ENCODE assay signal across 8 cellular contexts in the genomic region with DNA sequence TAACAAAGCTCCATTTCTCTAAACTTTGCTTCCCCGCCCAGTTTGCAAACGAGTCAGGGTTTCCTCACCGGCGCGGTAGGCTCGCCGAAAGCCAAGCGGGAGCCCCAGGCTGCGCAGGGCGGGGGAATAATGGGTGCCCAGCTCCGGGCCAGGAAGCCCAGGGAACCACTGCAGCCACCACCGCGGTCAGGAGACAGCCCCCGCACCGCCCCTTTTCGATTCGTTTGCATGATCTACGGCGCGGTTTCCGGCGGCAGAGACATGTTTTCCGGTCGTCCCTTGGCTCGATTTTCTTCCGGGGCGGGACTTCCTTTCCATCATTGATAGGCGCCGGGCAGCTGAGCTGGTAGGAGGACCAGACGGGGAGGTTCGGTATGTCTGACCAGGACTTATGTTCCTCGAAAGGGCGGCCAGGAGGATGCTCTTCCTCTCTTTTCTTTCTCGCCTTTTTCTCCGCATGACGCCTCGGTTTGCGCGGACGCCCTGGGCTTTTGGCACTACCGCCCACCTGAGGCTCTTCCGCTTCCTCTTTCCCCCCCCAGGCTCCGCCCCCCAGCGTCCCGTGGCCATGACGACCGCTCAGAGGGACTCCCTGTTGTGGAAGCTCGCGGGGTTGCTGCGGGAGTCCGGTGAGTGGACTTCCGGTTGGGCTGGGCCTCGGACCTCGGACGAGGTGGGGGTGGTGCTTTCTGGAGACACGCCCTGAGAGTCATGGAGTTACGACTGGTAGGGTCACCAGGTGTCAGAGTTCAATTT. TPM values are rescaled to one million over a fixed set of nuclear protein-coding genes. Genes with fewer than 3 reads are reported as not detected.
A peak's percentile ranks its signal among the peaks of the same experiment; 100 is the strongest.
DNase-seq lines count a peak whose midpoint lies in the region; ATAC-seq lines count a peak whose summit lies in the region.

A gene with protein sequence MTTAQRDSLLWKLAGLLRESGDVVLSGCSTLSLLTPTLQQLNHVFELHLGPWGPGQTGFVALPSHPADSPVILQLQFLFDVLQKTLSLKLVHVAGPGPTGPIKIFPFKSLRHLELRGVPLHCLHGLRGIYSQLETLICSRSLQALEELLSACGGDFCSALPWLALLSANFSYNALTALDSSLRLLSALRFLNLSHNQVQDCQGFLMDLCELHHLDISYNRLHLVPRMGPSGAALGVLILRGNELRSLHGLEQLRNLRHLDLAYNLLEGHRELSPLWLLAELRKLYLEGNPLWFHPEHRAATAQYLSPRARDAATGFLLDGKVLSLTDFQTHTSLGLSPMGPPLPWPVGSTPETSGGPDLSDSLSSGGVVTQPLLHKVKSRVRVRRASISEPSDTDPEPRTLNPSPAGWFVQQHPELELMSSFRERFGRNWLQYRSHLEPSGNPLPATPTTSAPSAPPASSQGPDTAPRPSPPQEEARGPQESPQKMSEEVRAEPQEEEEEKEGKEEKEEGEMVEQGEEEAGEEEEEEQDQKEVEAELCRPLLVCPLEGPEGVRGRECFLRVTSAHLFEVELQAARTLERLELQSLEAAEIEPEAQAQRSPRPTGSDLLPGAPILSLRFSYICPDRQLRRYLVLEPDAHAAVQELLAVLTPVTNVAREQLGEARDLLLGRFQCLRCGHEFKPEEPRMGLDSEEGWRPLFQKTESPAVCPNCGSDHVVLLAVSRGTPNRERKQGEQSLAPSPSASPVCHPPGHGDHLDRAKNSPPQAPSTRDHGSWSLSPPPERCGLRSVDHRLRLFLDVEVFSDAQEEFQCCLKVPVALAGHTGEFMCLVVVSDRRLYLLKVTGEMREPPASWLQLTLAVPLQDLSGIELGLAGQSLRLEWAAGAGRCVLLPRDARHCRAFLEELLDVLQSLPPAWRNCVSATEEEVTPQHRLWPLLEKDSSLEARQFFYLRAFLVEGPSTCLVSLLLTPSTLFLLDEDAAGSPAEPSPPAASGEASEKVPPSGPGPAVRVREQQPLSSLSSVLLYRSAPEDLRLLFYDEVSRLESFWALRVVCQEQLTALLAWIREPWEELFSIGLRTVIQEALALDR (plus strand): TSS at position 306 of the 756 bp plus-strand sequence. CDS start 263 bp downstream, at position 569.

- peaks cover 2% of the 10 kb centered on the region for H3K36me3 Mint-ChIP-seq in activated CD8-positive, alpha-beta memory T cell treated with anti-CD3 and anti-CD28 coated beads, Interleukin-2, amount 10 ng/mL, durations not matched to agents 7 days and 5 days

- H3K27me3 ChIP-seq in NT2/D1 (ENCODE audit: insufficient read depth, insufficient read length) (no peaks in the 10 kb centered on the region), endocrine pancreas (ENCODE audit: control insufficient read depth, insufficient read depth, low read length) (no peaks in the 10 kb centered on the region), mesenchymal stem cell (ENCODE audit: control insufficient read depth in 1 of 2, insufficient read depth in 1 of 2, low read length in 2 of 2) (no peaks in the 10 kb centered on the region)

- DNase-seq in COR-L47 (lab: John Stamatoyannopoulos, UW): peak; percentile 97
- DNase-seq in HUDEP-2 (lab: John Stamatoyannopoulos, UW; ENCODE audit: unreplicated experiment in 76 of 76): peak in 75 of 76 experiments; percentile 14 to 97 (median 90)
- peak; percentile 94 for DNase-seq in NT2/D1 (ENCODE audit: low read depth, low spot score)
- peak; percentile 96 for DNase-seq in activated CD8-positive, alpha-beta memory T cell treated with anti-CD3 and anti-CD28 coated beads, Interleukin-2, amount 10 ng/mL, durations not matched to agents 7 days and 5 days
- DNase-seq in mesenchymal stem cell: peak; percentile 98
- DNase-seq in stimulated activated CD8-positive, alpha-beta memory T cell treated with anti-CD3 and anti-CD28 coated beads, Interleukin-12 subunit alpha, Interleukin-12 subunit beta, amount 100 ng/mL, for 4 hours (ENCODE audit: low read depth): peak; percentile 82

- ATAC-seq in GM21381 (IDR thresholded peaks at IDR 0.05; ENCODE audit: unreplicated experiment): peak; percentile 91
- peak; percentile 91 for ATAC-seq in activated CD8-positive, alpha-beta memory T cell treated with anti-CD3 and anti-CD28 coated beads, Interleukin-2, amount 10 ng/mL, durations not matched to agents 7 days and 5 days

- H3K27ac Mint-ChIP-seq in activated CD8-positive, alpha-beta memory T cell treated with anti-CD3 and anti-CD28 coated beads, Interleukin-2, amount 10 ng/mL, durations not matched to agents 7 days and 5 days: peak within 1 kb of the TSS; percentile 93

- H3K9me3 ChIP-seq in NT2/D1 (ENCODE audit: insufficient read depth, low read length) (no peaks in the 10 kb centered on the region), endocrine pancreas (ENCODE audit: control insufficient read depth, low read length) (no peaks in the 10 kb centered on the region), mesenchymal stem cell (ENCODE audit: control insufficient read depth, low read length) (no peaks in the 10 kb centered on the region)

- peak within 1 kb of the TSS; percentile 67 to 80 for H3K18ac ChIP-seq in mesenchymal stem cell (ENCODE audit: low read depth in 1 of 2, low read length in 2 of 2)

- H3K4me3 Mint-ChIP-seq in activated CD8-positive, alpha-beta memory T cell treated with anti-CD3 and anti-CD28 coated beads, Interleukin-2, amount 10 ng/mL, durations not matched to agents 7 days and 5 days: peak within 1 kb of the TSS; percentile 94

- CTCF ChIA-PET in activated CD8-positive, alpha-beta memory T cell treated with anti-CD3 and anti-CD28 coated beads, Interleukin-2, amount 10 ng/mL, durations not matched to agents 7 days and 5 days (lab: Charles Lee): interaction anchor here (0.8 to 6.5 kb wide), 11 partner anchors 11 to 102 kb away, joined by 3 to 37 read pairs (median 3); a partner anchor contains a TSS

- WGBS in mesenchymal stem cell: under 1% methylated on average over 38 of the region's 57 CpGs

- H2BK15ac ChIP-seq in mesenchymal stem cell (ENCODE audit: low read depth, poor library complexity, severe bottlenecking): peak within 1 kb of the TSS; percentile 92

- H3K36me3 ChIP-seq in NT2/D1 (ENCODE audit: insufficient read depth, insufficient read length, low read length) (peaks cover 19% of the 10 kb centered on the region), endocrine pancreas (ENCODE audit: control insufficient read depth, insufficient read depth, low read length) (peaks cover 7% of the 10 kb centered on the region), mesenchymal stem cell (ENCODE audit: control insufficient read depth in 1 of 2, insufficient read depth in 2 of 2, low read depth in 1 of 2, low read length in 2 of 2) (peaks cover 17 to 19% of the 10 kb centered on the region in 2 experiments)

- H2AFZ ChIP-seq in mesenchymal stem cell (ENCODE audit: low read depth, low read length): peak within 1 kb of the TSS; percentile 65

- no peak within 1 kb of the TSS for H2BK120ac ChIP-seq in mesenchymal stem cell (ENCODE audit: low read depth, low read length)

- H3K14ac ChIP-seq in mesenchymal stem cell (ENCODE audit: low read length in 2 of 2): no peak within 1 kb of the TSS

- peak within 1 kb of the TSS; percentile 49 for H2AK5ac ChIP-seq in mesenchymal stem cell (ENCODE audit: low read length, severe bottlenecking)

- no peak within 1 kb of the TSS for H2BK12ac ChIP-seq in mesenchymal stem cell (ENCODE audit: low read length in 2 of 2)

- H3K27me3 Mint-ChIP-seq in activated CD8-positive, alpha-beta memory T cell treated with anti-CD3 and anti-CD28 coated beads, Interleukin-2, amount 10 ng/mL, durations not matched to agents 7 days and 5 days: peaks cover 3% of the 10 kb centered on the region

- H3K4me3 ChIP-seq in NT2/D1 (ENCODE audit: insufficient read length, low read depth) (peak within 1 kb of the TSS; percentile 63), endocrine pancreas (ENCODE audit: control insufficient read depth, insufficient read depth, low read length) (peak within 1 kb of the TSS; percentile 93), mesenchymal stem cell (ENCODE audit: insufficient read depth in 1 of 2, low read depth in 1 of 2, low read length in 2 of 2) (peak within 1 kb of the TSS; percentile 60 to 84)

- no peaks in the 10 kb centered on the region for H3K9me3 Mint-ChIP-seq in activated CD8-positive, alpha-beta memory T cell treated with anti-CD3 and anti-CD28 coated beads, Interleukin-2, amount 10 ng/mL, durations not matched to agents 7 days and 5 days (ENCODE audit: low read depth)

- peaks cover 16% of the 10 kb centered on the region for H3K4me1 Mint-ChIP-seq in activated CD8-positive, alpha-beta memory T cell treated with anti-CD3 and anti-CD28 coated beads, Interleukin-2, amount 10 ng/mL, durations not matched to agents 7 days and 5 days

- H3K9ac ChIP-seq in NT2/D1 (ENCODE audit: insufficient read length, low read depth) (peak within 1 kb of the TSS; percentile 89), endocrine pancreas (ENCODE audit: control insufficient read depth, insufficient read depth, low read length) (peak within 1 kb of the TSS; percentile 87), mesenchymal stem cell (ENCODE audit: low read length) (peak within 1 kb of the TSS; percentile 98)

- H4K91ac ChIP-seq in mesenchymal stem cell (ENCODE audit: low read length): peak within 1 kb of the TSS; percentile 36

- peak within 1 kb of the TSS; percentile 73 for H3K4me2 ChIP-seq in mesenchymal stem cell (ENCODE audit: low read length, poor library complexity, severe bottlenecking)

- H3K4me1 ChIP-seq in NT2/D1 (ENCODE audit: insufficient read depth, insufficient read length) (peaks cover 6% of the 10 kb centered on the region), endocrine pancreas (ENCODE audit: control insufficient read depth, insufficient read depth, low read length) (no peaks in the 10 kb centered on the region), mesenchymal stem cell (ENCODE audit: control insufficient read depth, insufficient read depth, low read depth, low read length) (peaks cover 4% of the 10 kb centered on the region)

- peak within 1 kb of the TSS; percentile 66 for H2BK5ac ChIP-seq in mesenchymal stem cell (ENCODE audit: low read depth, low read length, poor library complexity, severe bottlenecking)

- H3K23ac ChIP-seq in mesenchymal stem cell (ENCODE audit: low read length in 2 of 2): no peak within 1 kb of the TSS

- H3K79me1 ChIP-seq in mesenchymal stem cell (replicated peaks; ENCODE audit: low read length, poor library complexity, severe bottlenecking): peaks cover 15% of the 10 kb centered on the region

- peak within 1 kb of the TSS; percentile 96 for H3K27ac ChIP-seq in mesenchymal stem cell (ENCODE audit: low read length, poor library complexity, severe bottlenecking)

- H4K8ac ChIP-seq in mesenchymal stem cell (ENCODE audit: low read length): peak within 1 kb of the TSS; percentile 89

- peak within 1 kb of the TSS; percentile 75 to 79 for H3K4ac ChIP-seq in mesenchymal stem cell (ENCODE audit: low read depth in 1 of 2, low read length in 2 of 2)

RNA-seq across cellular contexts. Expression of the gene that starts here (rescaled TPM):
- 10 to 100 TPM; 27.7 to 30.8 TPM for total RNA-seq in activated CD8-positive, alpha-beta memory T cell treated with anti-CD3 and anti-CD28 coated beads, Interleukin-2, amount 10 ng/mL, durations not matched to agents 7 days and 5 days
- 14.6 TPM for polyA plus RNA-seq in mesenchymal stem cell (2013, experiment 1 of 2)
- 13.3 TPM for polyA plus RNA-seq in mesenchymal stem cell (2013, experiment 2 of 2)

Comparison
In these comparisons a context has a peak if more than half of its experiments do, and no peak if none do; other contexts are left out.
1. Peak in every context shown above with its lines: DNase-seq, ATAC-seq, H3K4me3 ChIP-seq and H3K27ac ChIP-seq.